23 cellular contexts compared by ENCODE assay signal in genomic region chr14:91569301-91569700, GRCh38. TPM values are rescaled to one million over a fixed set of nuclear protein-coding genes. Genes with fewer than 3 reads are reported as not detected.
DNase-seq lines count a peak whose midpoint lies in the region; ATAC-seq, FAIRE-seq and TF ChIP-seq lines count a peak whose summit lies in the region.
"Had no signal": no experiment of that assay in that cellular context is flagged by ENCODE, and none has a peak within 500 bp of the region (broad histone marks: within the 10 kb centered on the region; RNA-seq: fewer than 3 reads in every experiment).

No MANE protein-coding gene starts in this region.

- H3K4me1 ChIP-seq in HEK293 (ENCODE audit: control insufficient read depth, insufficient read depth, low read length) (no peaks in the 10 kb centered on the region), astrocyte (ENCODE audit: insufficient read depth, low read length) (peaks cover under 1% of the 10 kb centered on the region), aorta (ENCODE audit: control insufficient read depth in 1 of 2, insufficient read depth in 2 of 2, low read length in 2 of 2) (no peaks in the 10 kb centered on the region)
- H3K4me1 ChIP-seq: BE2C, Caco-2 had no signal

- H3K4me1 Mint-ChIP-seq in stimulated activated naive CD8-positive, alpha-beta T cell treated with anti-CD3 and anti-CD28 coated beads, Interleukin-15, Interleukin-2, amounts not matched to agents 100 ng/mL and 50 ng/mL, for 24 hours (ENCODE audit: low read depth): peaks cover 9% of the 10 kb centered on the region
- H3K4me1 Mint-ChIP-seq in astrocyte (ENCODE audit: low read depth, unreplicated experiment) (no peaks in the 10 kb centered on the region), nephron progenitor cell (peaks cover 1% of the 10 kb centered on the region)

- CTCF ChIA-PET in HEK293 (lab: Yijun Ruan, JAX): no interaction called here

- H3K27me3 Mint-ChIP-seq in stimulated activated naive CD8-positive, alpha-beta T cell treated with anti-CD3 and anti-CD28 coated beads, Interleukin-15, Interleukin-2, amounts not matched to agents 100 ng/mL and 50 ng/mL, for 24 hours: peaks cover 9% of the 10 kb centered on the region
- H3K27me3 Mint-ChIP-seq in astrocyte (ENCODE audit: low read depth, unreplicated experiment) (peaks cover 13% of the 10 kb centered on the region), nephron progenitor cell (ENCODE audit: low read depth, poor library complexity) (peaks cover 47% of the 10 kb centered on the region)

- no peaks in the 10 kb centered on the region for H3K27me3 ChIP-seq in astrocyte (ENCODE audit: insufficient read depth, low read length)
- no peaks in the 10 kb centered on the region for H3K27me3 ChIP-seq in aorta (ENCODE audit: control insufficient read depth in 1 of 2, insufficient read depth in 2 of 2, low read length in 1 of 2)

- intact Hi-C loops in aorta (cut with DNase I): no loop called here

- no peak for ATAC-seq in stimulated activated naive CD8-positive, alpha-beta T cell treated with anti-CD3 and anti-CD28 coated beads, Interleukin-15, Interleukin-2, amounts not matched to agents 100 U/mL and 50 U/mL, for 24 hours
- ATAC-seq in GM19324 (IDR thresholded peaks at IDR 0.05; ENCODE audit: low FRiP score, unreplicated experiment): no peak
- ATAC-seq in aorta (ENCODE audit: low FRiP score): no peak

- no peaks in the 10 kb centered on the region for H4K20me1 ChIP-seq in astrocyte (ENCODE audit: insufficient read depth, low read length)
- H4K20me1 ChIP-seq: BLaER1 had no signal

- H3K9me3 ChIP-seq in HEK293 (ENCODE audit: control insufficient read depth, insufficient read depth, low read depth, low read length) (no peaks in the 10 kb centered on the region), astrocyte (ENCODE audit: insufficient read depth, low read depth, low read length) (no peaks in the 10 kb centered on the region), aorta (ENCODE audit: control insufficient read depth, low read length) (no peaks in the 10 kb centered on the region)
- H3K9me3 ChIP-seq: BE2C, Caco-2 had no signal

- no peak overlapping the region for H3K27ac ChIP-seq in HEK293 (ENCODE audit: extremely low read depth, low read depth, low read length)
- no peak overlapping the region for H3K27ac ChIP-seq in astrocyte (ENCODE audit: low read depth, low read length)
- H3K27ac ChIP-seq in aorta (ENCODE audit: low read depth in 1 of 2, low read length in 2 of 2): no peak overlapping the region
- H3K27ac ChIP-seq: BLaER1 had no signal

- H3K9me3 Mint-ChIP-seq in stimulated activated naive CD8-positive, alpha-beta T cell treated with anti-CD3 and anti-CD28 coated beads, Interleukin-15, Interleukin-2, amounts not matched to agents 100 ng/mL and 50 ng/mL, for 24 hours: no peaks in the 10 kb centered on the region
- H3K9me3 Mint-ChIP-seq in astrocyte (ENCODE audit: unreplicated experiment) (peaks cover 2% of the 10 kb centered on the region), nephron progenitor cell (peaks cover 16% of the 10 kb centered on the region)

- no peak for FAIRE-seq in astrocyte (lab: Jason Lieb, UNC)
- FAIRE-seq: A204.1, D721Med, G401.6, GM12891, GM19239 had no signal

- no peaks in the 10 kb centered on the region for H3K36me3 Mint-ChIP-seq in stimulated activated naive CD8-positive, alpha-beta T cell treated with anti-CD3 and anti-CD28 coated beads, Interleukin-15, Interleukin-2, amounts not matched to agents 100 ng/mL and 50 ng/mL, for 24 hours (ENCODE audit: low read depth)
- H3K36me3 Mint-ChIP-seq in astrocyte (ENCODE audit: low read depth, unreplicated experiment): no peaks in the 10 kb centered on the region
- H3K36me3 Mint-ChIP-seq in nephron progenitor cell (ENCODE audit: low read depth): no peaks in the 10 kb centered on the region
- H3K36me3 Mint-ChIP-seq: CD14-positive monocyte; CD4-positive, CD25-positive, alpha-beta regulatory T cell had no signal

- no peaks in the 10 kb centered on the region for H3K36me3 ChIP-seq in HEK293 (ENCODE audit: control insufficient read depth in 2 of 2, insufficient read depth in 1 of 2, low read length in 2 of 2)
- H3K36me3 ChIP-seq in astrocyte (ENCODE audit: insufficient read depth, low read length): no peaks in the 10 kb centered on the region
- no peaks in the 10 kb centered on the region for H3K36me3 ChIP-seq in aorta (ENCODE audit: control insufficient read depth in 1 of 2, insufficient read depth in 2 of 2, low read length in 1 of 2)
- H3K36me3 ChIP-seq: BE2C, BLaER1 had no signal

- no peak overlapping the region for H3K4me3 ChIP-seq in HEK293 (ENCODE audit: low read depth, low read length)
- no peak overlapping the region for H3K4me3 ChIP-seq in astrocyte (ENCODE audit: insufficient read depth, low read depth, low read length)
- H3K4me3 ChIP-seq in aorta (ENCODE audit: low read length in 2 of 2): no peak overlapping the region
- H3K4me3 ChIP-seq: BLaER1 had no signal

- H2AFZ ChIP-seq in astrocyte (ENCODE audit: low read depth, low read length): no peak overlapping the region

- peak overlapping the region; percentile 6 for H3K27ac Mint-ChIP-seq in stimulated activated naive CD8-positive, alpha-beta T cell treated with anti-CD3 and anti-CD28 coated beads, Interleukin-15, Interleukin-2, amounts not matched to agents 100 ng/mL and 50 ng/mL, for 24 hours
- peak overlapping the region; percentile 70 for H3K27ac Mint-ChIP-seq in astrocyte (ENCODE audit: unreplicated experiment)
- H3K27ac Mint-ChIP-seq in nephron progenitor cell: no peak overlapping the region
- H3K27ac Mint-ChIP-seq: CD14-positive monocyte; CD4-positive, CD25-positive, alpha-beta regulatory T cell had no signal

- no peak for TF ChIP-seq CTCF in HEK293 (tag by site-specific recombination; IDR thresholded peaks at IDR 0.05)
- no peak for TF ChIP-seq CTCF in astrocyte (IDR thresholded peaks at IDR 0.05; ENCODE audit: insufficient read depth, low read depth, low read length)
- no peak for TF ChIP-seq CTCF in nephron progenitor cell (IDR thresholded peaks at IDR 0.05)

- POLR2A ChIA-PET in HEK293 (lab: Yijun Ruan, JAX): no interaction called here

- H3K4me3 Mint-ChIP-seq in stimulated activated naive CD8-positive, alpha-beta T cell treated with anti-CD3 and anti-CD28 coated beads, Interleukin-15, Interleukin-2, amounts not matched to agents 100 ng/mL and 50 ng/mL, for 24 hours: no peak overlapping the region
- no peak overlapping the region for H3K4me3 Mint-ChIP-seq in astrocyte (ENCODE audit: unreplicated experiment)
- no peak overlapping the region for H3K4me3 Mint-ChIP-seq in nephron progenitor cell
- H3K4me3 Mint-ChIP-seq: CD14-positive monocyte; CD4-positive, alpha-beta memory T cell; CD4-positive, CD25-positive, alpha-beta regulatory T cell had no signal

- H3K4me2 ChIP-seq in astrocyte (ENCODE audit: low read length): no peak overlapping the region
- H3K4me2 ChIP-seq: BLaER1 had no signal

- no peaks in the 10 kb centered on the region for H3K79me2 ChIP-seq in astrocyte (ENCODE audit: insufficient read depth, low read length)

- no peak for DNase-seq in stimulated activated naive CD8-positive, alpha-beta T cell treated with anti-CD3 and anti-CD28 coated beads, Interleukin-15, Interleukin-2, amounts not matched to agents 100 U/mL and 50 U/mL, for 24 hours
- DNase-seq in astrocyte (ENCODE audit: low read depth) (no peak), nephron progenitor cell (no peak), aorta (no peak)
- DNase-seq: 8988T; ACHN; BE2C; C1 segment of cervical spinal cord; CD4-positive, alpha-beta memory T cell; CD4-positive, CD25-positive, alpha-beta regulatory T cell; DMS79 treated with DMSO at 0.1 percent for 48 hours; GF-D8 had no signal

- no peak overlapping the region for H3K9ac ChIP-seq in astrocyte (ENCODE audit: low read length)
- H3K9ac ChIP-seq: BLaER1 had no signal

TF ChIP-seq in HEK293, 187 proteins besides CTCF, POLR2A, EP300 and RAD21:
- no peak for TF ChIP-seq HIC1 (tag by site-specific recombination; IDR thresholded peaks at IDR 0.05)
- TF ChIP-seq ZNF366 (tag by site-specific recombination; conservative IDR thresholded peaks at IDR 0.05): 0 out of 2 replicates have a peak, but pooled peaks have one; percentile 37
- TF ChIP-seq ZNF10 (tag by site-specific recombination; IDR thresholded peaks at IDR 0.05): no peak
- no peak for TF ChIP-seq ZNF658 (tag by site-specific recombination; IDR thresholded peaks at IDR 0.05)

RNA-seq across cellular contexts. Expression of gene PPP4R3A, which starts 59.2 kb away (rescaled TPM):
- total RNA-seq in astrocyte: 79.5 and 80.7 TPM in 2 replicates
- total RNA-seq in aorta: 10 to 100 TPM; 69.3 to 75.4 TPM
- 10 to 100 TPM; 37.7 to 40.7 TPM for polyA plus RNA-seq in aorta
